In the genomic region with DNA sequence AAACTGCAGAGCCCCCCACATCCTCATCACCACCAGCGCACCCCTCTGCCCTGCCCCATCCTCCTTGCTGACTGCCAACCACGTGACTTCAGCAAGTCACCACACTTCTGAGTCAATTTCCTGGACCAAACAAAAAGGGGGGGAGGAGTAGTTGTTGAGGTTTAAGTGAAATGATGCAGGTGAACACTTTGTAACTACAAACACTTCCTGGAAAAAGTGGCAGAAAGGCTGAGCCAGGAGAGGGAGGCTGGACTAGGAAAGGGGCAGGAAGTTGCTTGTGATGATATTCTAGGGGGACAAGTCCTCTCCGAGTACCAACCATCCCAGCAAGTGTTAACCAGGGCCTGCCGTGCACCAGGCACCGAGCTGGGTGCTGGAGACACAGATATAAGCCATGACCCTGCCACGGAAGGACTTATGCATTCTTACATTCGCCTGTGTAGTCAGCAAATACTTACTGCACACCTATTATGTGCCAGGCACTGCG, we compare ENCODE assay signal across 8 cellular contexts.
DNase-seq lines count a peak whose midpoint lies in the region; ATAC-seq and TF ChIP-seq lines count a peak whose summit lies in the region.

No MANE protein-coding gene starts in this region.

- peaks cover 0 to under 1% (median 0%) of the 10 kb centered on the region in 4 donors for H3K36me3 ChIP-seq in esophagus muscularis mucosa

- DNase-seq in NCI-H146 (lab: John Stamatoyannopoulos, UW): peak; percentile 49
- peak; percentile 62 for DNase-seq in activated CD8-positive, alpha-beta memory T cell treated with anti-CD3 and anti-CD28 coated beads, Interleukin-2, amount 50 U/mL, for 1 hour (ENCODE audit: extremely low read depth)
- no peak for DNase-seq in esophagus muscularis mucosa (ENCODE audit: extremely low spot score)
- DNase-seq in stimulated activated CD4-positive, alpha-beta T cell treated with anti-CD3 and anti-CD28 coated beads, Interleukin-2, amount 100 ng/mL, for 4 hours (ENCODE audit: low read depth): peak; percentile 64
- no peak for DNase-seq in NCI-H748 treated with DMSO at 0.1 percent for 48 hours (lab: John Stamatoyannopoulos, UW)
- DNase-seq in NCI-H1105 treated with DMSO at 0.1 percent for 48 hours (lab: John Stamatoyannopoulos, UW): no peak

- ATAC-seq in GM19395 (IDR thresholded peaks at IDR 0.05; ENCODE audit: unreplicated experiment) (peak; percentile 72), HG03095 (IDR thresholded peaks at IDR 0.05; ENCODE audit: unreplicated experiment) (no peak)

- peaks cover 0 to 32% (median 28%) of the 10 kb centered on the region in 4 donors for H3K4me1 ChIP-seq in esophagus muscularis mucosa

- H3K27me3 ChIP-seq in esophagus muscularis mucosa: no peaks in the 10 kb centered on the region

- TF ChIP-seq POLR2A in esophagus muscularis mucosa (IDR thresholded peaks at IDR 0.05; ENCODE audit: low read depth): no peak

- H3K4me3 ChIP-seq in esophagus muscularis mucosa: no peak overlapping the region

- peak; percentile 18 for TF ChIP-seq EP300 in esophagus muscularis mucosa (IDR thresholded peaks at IDR 0.05)

- TF ChIP-seq CTCF in esophagus muscularis mucosa (IDR thresholded peaks at IDR 0.05): no peak

- peak overlapping the region in 3 of 4 donors; percentile 14 to 63 (median 27) for H3K27ac ChIP-seq in esophagus muscularis mucosa (replicated peaks in 1 of 4)

- H3K9me3 ChIP-seq in esophagus muscularis mucosa: peaks cover 0 to 4% (median 2%) of the 10 kb centered on the region in 4 donors

- intact Hi-C loops in esophagus muscularis mucosa (cut with DNase I): no loop called here

- WGBS in esophagus muscularis mucosa: 38% methylated on average over 8 of the region's 8 CpGs

Comparison
In these comparisons a context has a peak if more than half of its experiments do, and no peak if none do; other contexts are left out.
1. DNase-seq: peak in NCI-H146 (single experiment), activated CD8-positive, alpha-beta memory T cell treated with anti-CD3 and anti-CD28 coated beads, Interleukin-2, amount 50 U/mL, for 1 hour (single experiment) and stimulated activated CD4-positive, alpha-beta T cell treated with anti-CD3 and anti-CD28 coated beads, Interleukin-2, amount 100 ng/mL, for 4 hours (single experiment); none in esophagus muscularis mucosa (single experiment), NCI-H748 treated with DMSO at 0.1 percent for 48 hours (single experiment) and NCI-H1105 treated with DMSO at 0.1 percent for 48 hours (single experiment).